Comparison of ENCODE assay signal across 1 cellular context in the genomic region with DNA sequence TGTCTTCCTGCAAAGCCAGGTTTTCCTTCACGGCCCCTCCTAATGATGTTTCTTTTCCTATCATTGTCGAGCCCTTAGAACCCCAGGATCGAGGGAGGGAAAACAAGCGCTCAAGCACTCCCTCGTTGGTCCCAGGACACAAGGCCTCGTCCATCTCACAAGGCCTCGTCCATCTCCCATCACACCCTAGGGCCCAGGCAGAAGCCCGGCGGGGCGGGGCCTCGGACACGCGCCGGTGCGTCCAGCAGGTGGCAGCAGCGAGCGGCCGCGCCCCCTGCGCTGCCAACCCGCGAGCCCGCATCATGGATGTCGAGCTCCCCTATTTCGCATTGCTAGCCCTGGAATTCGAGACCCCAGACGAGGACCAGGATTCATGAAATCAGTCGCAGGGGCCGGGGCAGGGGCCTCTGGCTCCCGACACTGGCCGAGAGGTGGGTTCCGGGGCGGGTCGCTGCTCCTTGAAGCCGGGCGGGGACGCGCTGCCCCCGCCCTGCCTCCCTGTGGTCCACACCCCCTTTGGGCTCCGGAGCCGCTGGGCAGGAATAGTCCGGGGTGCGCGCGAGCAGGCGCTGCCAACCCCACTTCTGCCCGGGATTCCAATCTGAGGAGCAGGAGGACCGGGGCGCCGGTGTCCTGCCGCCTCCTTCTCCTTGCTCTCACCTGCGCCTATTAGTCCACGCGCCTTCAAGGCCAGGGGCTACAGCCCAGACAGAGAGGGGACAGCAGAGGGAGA.
TF ChIP-seq lines count a peak whose summit lies in the region.

A gene (plus strand): TSS at position 270 of the 733 bp plus-strand sequence. CDS start 603 bp downstream, outside the sequence.

TF ChIP-seq in SK-N-SH, 30 proteins besides CTCF, POLR2A, EP300 and RAD21 (continued from another document):
- TF ChIP-seq, protein P1, sequence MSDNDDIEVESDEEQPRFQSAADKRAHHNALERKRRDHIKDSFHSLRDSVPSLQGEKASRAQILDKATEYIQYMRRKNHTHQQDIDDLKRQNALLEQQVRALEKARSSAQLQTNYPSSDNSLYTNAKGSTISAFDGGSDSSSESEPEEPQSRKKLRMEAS (IDR thresholded peaks at IDR 0.05; ENCODE audit: low read depth): peak; percentile 99
- TF ChIP-seq SIN3A (IDR thresholded peaks at IDR 0.05; ENCODE audit: borderline replicate concordance, low read depth, low read length) (no peak), MXI1 (IDR thresholded peaks at IDR 0.05; ENCODE audit: low read depth, low read length) (0 out of 2 replicates have a peak, but pooled peaks have one; percentile 20)
